In genomic region chr12:76519538-76519937, GRCh38 we compare ENCODE assay signal across 11 cellular contexts. TPM values are rescaled to one million over a fixed set of nuclear protein-coding genes. Genes with fewer than 3 reads are reported as not detected.
DNase-seq lines count a peak whose midpoint lies in the region; ATAC-seq and TF ChIP-seq lines count a peak whose summit lies in the region.
"Had no signal": no experiment of that assay in that cellular context is flagged by ENCODE, and none has a peak within 500 bp of the region (broad histone marks: within the 10 kb centered on the region; RNA-seq: fewer than 3 reads in every experiment).

No MANE protein-coding gene starts in this region.

- ATAC-seq in HG03442 (IDR thresholded peaks at IDR 0.05; ENCODE audit: unreplicated experiment) = peak; percentile 66
- ATAC-seq: left cardiac atrium had no signal

- peaks cover 75% of the 10 kb centered on the region for H3K36me3 Mint-ChIP-seq in activated CD4-positive, alpha-beta memory T cell treated with anti-CD3 and anti-CD28 coated beads, Interleukin-2, amount 10 ng/mL, durations not matched to agents 7 days and 5 days (ENCODE audit: low read depth)

- POLR2A ChIA-PET in activated CD4-positive, alpha-beta memory T cell treated with anti-CD3 and anti-CD28 coated beads, Interleukin-2, amount 10 ng/mL, durations not matched to agents 7 days and 5 days (lab: Charles Lee) = interaction anchor here (1.0 kb wide), 1 partner anchor 37 kb away, joined by 3 read pairs; no protein-coding TSS in a partner anchor

- H3K27me3 Mint-ChIP-seq in activated CD4-positive, alpha-beta memory T cell treated with anti-CD3 and anti-CD28 coated beads, Interleukin-2, amount 10 ng/mL, durations not matched to agents 7 days and 5 days = no peaks in the 10 kb centered on the region
- H3K27me3 Mint-ChIP-seq: progenitor cell of endocrine pancreas had no signal

- CTCF ChIA-PET in activated CD4-positive, alpha-beta memory T cell treated with anti-CD3 and anti-CD28 coated beads, Interleukin-2, amount 10 ng/mL, durations not matched to agents 7 days and 5 days (lab: Charles Lee) = interaction anchor here (0.7 kb wide), 1 partner anchor 67 kb away, joined by 3 read pairs; no protein-coding TSS in a partner anchor

- H3K27ac Mint-ChIP-seq in activated CD4-positive, alpha-beta memory T cell treated with anti-CD3 and anti-CD28 coated beads, Interleukin-2, amount 10 ng/mL, durations not matched to agents 7 days and 5 days = peak overlapping the region; percentile 34
- H3K27ac Mint-ChIP-seq: progenitor cell of endocrine pancreas had no signal

- TF ChIP-seq CTCF in colonic mucosa (IDR thresholded peaks at IDR 0.05) = no peak

- no peaks in the 10 kb centered on the region for H3K27me3 ChIP-seq in colonic mucosa

- peaks cover 33% of the 10 kb centered on the region for H3K9me3 Mint-ChIP-seq in activated CD4-positive, alpha-beta memory T cell treated with anti-CD3 and anti-CD28 coated beads, Interleukin-2, amount 10 ng/mL, durations not matched to agents 7 days and 5 days

- H3K9me3 ChIP-seq in colonic mucosa = no peaks in the 10 kb centered on the region

- H3K27ac ChIP-seq in colonic mucosa = no peak overlapping the region

- intact Hi-C loops in colonic mucosa (cut with DNase I) = no loop called here

- H3K9ac ChIP-seq in colonic mucosa (ENCODE audit: low read depth in 2 of 2, low read length in 2 of 2) = no peak overlapping the region

- DNase-seq in Daoy (ENCODE audit: low read depth) (peak; percentile 36), lung microvascular endothelial cell (ENCODE audit: low read depth in 2 of 2) (peak; percentile 69 to 97), retina (no peak), colonic mucosa (no peak), NCI-H2081 treated with DMSO at 0.1 percent for 48 hours (lab: John Stamatoyannopoulos, UW) (no peak), SHP77 treated with DMSO at 0.1 percent for 48 hours (lab: John Stamatoyannopoulos, UW) (no peak)
- DNase-seq in activated CD4-positive, alpha-beta memory T cell treated with anti-CD3 and anti-CD28 coated beads, Interleukin-2, amount 10 ng/mL, durations not matched to agents 7 days and 5 days = peak; percentile 30
- DNase-seq: left cardiac atrium, NCI-H82 had no signal

- H3K4me1 ChIP-seq in colonic mucosa = no peaks in the 10 kb centered on the region

- H3K4me1 Mint-ChIP-seq in activated CD4-positive, alpha-beta memory T cell treated with anti-CD3 and anti-CD28 coated beads, Interleukin-2, amount 10 ng/mL, durations not matched to agents 7 days and 5 days = peaks cover 29% of the 10 kb centered on the region

- H3K4me3 Mint-ChIP-seq in activated CD4-positive, alpha-beta memory T cell treated with anti-CD3 and anti-CD28 coated beads, Interleukin-2, amount 10 ng/mL, durations not matched to agents 7 days and 5 days = no peak overlapping the region

- no peak overlapping the region for H3K4me3 ChIP-seq in colonic mucosa

- H3K36me3 ChIP-seq in colonic mucosa = no peaks in the 10 kb centered on the region

RNA-seq across cellular contexts. Expression of gene OSBPL8, which starts 40.0 kb away (rescaled TPM):
- 32.5 and 34.8 TPM in 2 replicates for total RNA-seq in Daoy (2014; rRNA removed; shearing (Covaris generic))
- total RNA-seq in activated CD4-positive, alpha-beta memory T cell treated with anti-CD3 and anti-CD28 coated beads, Interleukin-2, amount 10 ng/mL, durations not matched to agents 7 days and 5 days = 100 to 1,000 TPM; 113 to 121 TPM
- total RNA-seq in lung microvascular endothelial cell (24.6 and 27.2 TPM in 2 replicates), colonic mucosa (10 to 100 TPM; 25.9 to 32.8 TPM)

Comparison
In these comparisons a context has a peak if more than half of its experiments do, and no peak if none do; other contexts are left out.
1. DNase-seq: peak in Daoy (single experiment), activated CD4-positive, alpha-beta memory T cell treated with anti-CD3 and anti-CD28 coated beads, Interleukin-2, amount 10 ng/mL, durations not matched to agents 7 days and 5 days (single experiment) and lung microvascular endothelial cell (2 of 2); none in retina (single experiment), colonic mucosa (single experiment), NCI-H2081 treated with DMSO at 0.1 percent for 48 hours (single experiment) and SHP77 treated with DMSO at 0.1 percent for 48 hours (single experiment).